10 cellular contexts compared by ENCODE assay signal in the genomic region with DNA sequence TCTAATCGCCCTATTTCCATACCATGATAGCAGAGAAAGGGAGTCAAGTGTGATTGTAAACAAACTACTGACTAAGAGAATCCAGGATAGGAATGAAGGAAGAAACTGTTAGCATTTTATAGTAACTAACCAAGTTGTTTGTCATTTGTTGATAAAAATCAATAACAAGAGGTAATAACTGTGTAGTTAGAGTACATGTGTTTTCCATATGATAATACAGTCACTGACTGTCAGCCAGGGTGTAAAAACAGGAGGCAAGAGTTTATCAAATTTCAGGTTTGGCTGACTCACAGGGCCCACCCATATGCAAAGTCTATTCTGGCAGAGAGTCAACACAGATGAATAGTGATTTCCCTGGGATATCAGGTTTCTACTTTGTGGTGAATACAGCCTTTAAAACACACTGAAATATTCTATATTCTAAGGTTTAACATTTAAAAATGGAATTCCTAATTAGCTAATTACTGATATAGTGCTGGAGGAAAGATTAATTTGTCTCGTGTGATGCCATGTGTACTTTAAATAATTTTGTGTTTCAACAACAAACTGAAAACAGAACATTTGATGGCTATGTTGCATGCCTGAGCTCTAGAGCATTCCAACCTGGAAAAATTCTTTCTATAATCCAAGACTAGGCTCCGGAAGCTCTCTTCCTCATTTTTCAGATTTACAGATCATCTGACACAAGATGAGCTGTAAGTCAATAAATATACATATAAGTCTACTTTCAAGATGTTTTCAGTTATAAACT. TPM values are rescaled to one million over a fixed set of nuclear protein-coding genes. Genes with fewer than 3 reads are reported as not detected.
DNase-seq lines count a peak whose midpoint lies in the region; ATAC-seq, FAIRE-seq and TF ChIP-seq lines count a peak whose summit lies in the region.
"Had no signal": no experiment of that assay in that cellular context is flagged by ENCODE, and none has a peak within 500 bp of the region (broad histone marks: within the 10 kb centered on the region; RNA-seq: fewer than 3 reads in every experiment).

No MANE protein-coding gene starts in this region.

- H3K27me3 ChIP-seq in mammary epithelial cell (ENCODE audit: insufficient read depth, low read length): no peaks in the 10 kb centered on the region
- peaks cover 4% of the 10 kb centered on the region for H3K27me3 ChIP-seq in osteoblast (ENCODE audit: insufficient read depth, low read length)

- peaks cover 13% of the 10 kb centered on the region for H3K4me1 ChIP-seq in mammary epithelial cell (ENCODE audit: insufficient read depth, low read length)
- peaks cover 2 to 7% of the 10 kb centered on the region in 2 donors for H3K4me1 ChIP-seq in kidney (ENCODE audit: control insufficient read depth in 1 of 2, insufficient read depth in 1 of 2, low read depth in 1 of 2, low read length in 2 of 2)
- H3K4me1 ChIP-seq in osteoblast (ENCODE audit: insufficient read depth, low read length): no peaks in the 10 kb centered on the region

- TF ChIP-seq CTCF in mammary epithelial cell (conservative IDR thresholded peaks at IDR 0.05 in 1 of 2, IDR thresholded peaks at IDR 0.05 in 1 of 2; ENCODE audit: extremely low read depth in 1 of 2, insufficient read depth in 1 of 2, low read depth in 1 of 2, low read length in 2 of 2) (no peak), progenitor cell of endocrine pancreas (IDR thresholded peaks at IDR 0.05; ENCODE audit: unreplicated experiment) (no peak), kidney (IDR thresholded peaks at IDR 0.05; ENCODE audit: borderline replicate concordance, extremely low read depth, insufficient read depth) (no peak), osteoblast (IDR thresholded peaks at IDR 0.05; ENCODE audit: extremely low read depth, low read depth, low read length) (no peak)

- WGBS in mammary epithelial cell (ENCODE audit: low coverage, missing lambda C conversion rate): 64% methylated on average over 3 of the region's 3 CpGs

- H3K4me1 Mint-ChIP-seq in progenitor cell of endocrine pancreas (ENCODE audit: low read depth): peaks cover 11% of the 10 kb centered on the region

- in situ Hi-C loops in mammary epithelial cell (cut with MboI; ENCODE audit: low sequenced_read_pairs in 2 of 2): no loop called here

- no peak overlapping the region for H3K4me3 ChIP-seq in mammary epithelial cell (replicated peaks in 1 of 3; ENCODE audit: insufficient read depth in 1 of 3, low read depth in 2 of 3, low read length in 3 of 3)
- H3K4me3 ChIP-seq in kidney (ENCODE audit: low read length in 2 of 2): no peak overlapping the region
- no peak overlapping the region for H3K4me3 ChIP-seq in osteoblast (ENCODE audit: insufficient read depth, low read length)
- H3K4me3 ChIP-seq: lung had no signal

- peaks cover 5% of the 10 kb centered on the region for H3K27me3 Mint-ChIP-seq in progenitor cell of endocrine pancreas

- no TSS peak for BruUV-seq in mammary epithelial cell (replicated peaks; lab: Mats Ljungman, UMichigan)

- DNase-seq in NCI-H2081 (lab: John Stamatoyannopoulos, UW): peak; percentile 12 to 53
- no peak for DNase-seq in NCI-H2081 treated with DMSO at 0.1 percent for 48 hours (lab: John Stamatoyannopoulos, UW)
- DNase-seq in NCI-H2196 treated with DMSO at 0.1 percent for 48 hours (lab: John Stamatoyannopoulos, UW; ENCODE audit: unreplicated experiment): peak; percentile 9
- peak; percentile 85 for DNase-seq in mammary epithelial cell
- no peak for DNase-seq in progenitor cell of endocrine pancreas (ENCODE audit: low spot score, unreplicated experiment)
- DNase-seq in kidney: no peak
- DNase-seq in osteoblast (ENCODE audit: insufficient read length, low spot score, missing footprints): no peak
- no peak for DNase-seq in sciatic nerve (ENCODE audit: low spot score)
- DNase-seq: ACHN had no signal

- H3K27ac ChIP-seq in mammary epithelial cell (ENCODE audit: insufficient read depth, low read depth, low read length) (peak overlapping the region; percentile 7), kidney (ENCODE audit: low read depth in 2 of 2, low read length in 2 of 2) (no peak overlapping the region), osteoblast (ENCODE audit: low read depth, low read length) (no peak overlapping the region)

- H3K36me3 ChIP-seq in mammary epithelial cell (ENCODE audit: insufficient read depth, low read length) (no peaks in the 10 kb centered on the region), kidney (ENCODE audit: control insufficient read depth in 1 of 2, insufficient read depth in 2 of 2, low read length in 2 of 2) (no peaks in the 10 kb centered on the region), osteoblast (ENCODE audit: insufficient read depth, low read length) (no peaks in the 10 kb centered on the region)

- H3K9me3 ChIP-seq in mammary epithelial cell (replicated peaks; ENCODE audit: insufficient read depth, low read length): no peaks in the 10 kb centered on the region
- H3K9me3 ChIP-seq in kidney (ENCODE audit: control insufficient read depth in 1 of 2, low read length in 2 of 2): no peaks in the 10 kb centered on the region
- no peaks in the 10 kb centered on the region for H3K9me3 ChIP-seq in osteoblast (ENCODE audit: low read depth, low read length)

- H3K79me2 ChIP-seq in mammary epithelial cell (ENCODE audit: insufficient read depth, low read length) (no peaks in the 10 kb centered on the region), osteoblast (ENCODE audit: insufficient read depth, low read length) (no peaks in the 10 kb centered on the region)

- intact Hi-C loops in mammary epithelial cell (cut with micrococcal nuclease) (no loop called here), kidney (cut with DNase I) (no loop called here), sciatic nerve (cut with DNase I) (no loop called here)

- H3K4me2 ChIP-seq in mammary epithelial cell (ENCODE audit: insufficient read depth, low read depth, low read length) (no peak overlapping the region), osteoblast (ENCODE audit: insufficient read depth, low read length) (no peak overlapping the region)

- H2AFZ ChIP-seq in mammary epithelial cell (ENCODE audit: low read depth, low read length): no peak overlapping the region
- no peak overlapping the region for H2AFZ ChIP-seq in osteoblast (ENCODE audit: low read length)

- dilution Hi-C loops in mammary epithelial cell (cut with HindIII; ENCODE audit: low sequenced_read_pairs): no loop called here

- H3K9me3 Mint-ChIP-seq in progenitor cell of endocrine pancreas (ENCODE audit: low read depth): no peaks in the 10 kb centered on the region

- H3K36me3 Mint-ChIP-seq in progenitor cell of endocrine pancreas (ENCODE audit: insufficient read depth): no peaks in the 10 kb centered on the region

- H4K20me1 ChIP-seq in mammary epithelial cell (ENCODE audit: insufficient read depth, low read length) (no peaks in the 10 kb centered on the region), osteoblast (ENCODE audit: insufficient read depth, low read length) (no peaks in the 10 kb centered on the region)

- CTCF ChIA-PET in mammary epithelial cell (lab: Charles Lee; ENCODE audit: low non-redundant PET): no interaction called here

- ATAC-seq in sciatic nerve: no peak

- FAIRE-seq in kidney (lab: Jason Lieb, UNC): no peak

- H3K9ac ChIP-seq in mammary epithelial cell (ENCODE audit: insufficient read depth, low read length) (no peak overlapping the region), kidney (ENCODE audit: low read length in 2 of 2) (no peak overlapping the region)

- H3K27ac Mint-ChIP-seq in progenitor cell of endocrine pancreas: peak overlapping the region; percentile 22

- H3K4me3 Mint-ChIP-seq in progenitor cell of endocrine pancreas (ENCODE audit: low read depth): no peak overlapping the region

RNA-seq across cellular contexts. Expression of a gene that starts 6.0 kb away (rescaled TPM):
- total RNA-seq in mammary epithelial cell (10 to 100 TPM; 10.1 to 23.3 TPM), progenitor cell of endocrine pancreas (15.7 TPM in 2 replicates), kidney (54.6 TPM), osteoblast (7.4 and 7.6 TPM in 2 replicates), sciatic nerve (57.5 TPM)
- polyA plus RNA-seq in mammary epithelial cell (3.3 TPM), kidney (ENCODE audit: insufficient read depth, low read depth, low replicate concordance) (8.6 TPM)
- polyA minus RNA-seq in mammary epithelial cell: 15.0 TPM

Comparison
In these comparisons a context has a peak if more than half of its experiments do, and no peak if none do; other contexts are left out.
1. DNase-seq: peak in NCI-H2081 (2 of 2), NCI-H2196 treated with DMSO at 0.1 percent for 48 hours (single experiment) and mammary epithelial cell (single experiment); none in NCI-H2081 treated with DMSO at 0.1 percent for 48 hours (single experiment), progenitor cell of endocrine pancreas (single experiment), kidney (single experiment), osteoblast (single experiment) and sciatic nerve (single experiment).